Comparison of ENCODE assay signal across 24 cellular contexts in the genomic region with DNA sequence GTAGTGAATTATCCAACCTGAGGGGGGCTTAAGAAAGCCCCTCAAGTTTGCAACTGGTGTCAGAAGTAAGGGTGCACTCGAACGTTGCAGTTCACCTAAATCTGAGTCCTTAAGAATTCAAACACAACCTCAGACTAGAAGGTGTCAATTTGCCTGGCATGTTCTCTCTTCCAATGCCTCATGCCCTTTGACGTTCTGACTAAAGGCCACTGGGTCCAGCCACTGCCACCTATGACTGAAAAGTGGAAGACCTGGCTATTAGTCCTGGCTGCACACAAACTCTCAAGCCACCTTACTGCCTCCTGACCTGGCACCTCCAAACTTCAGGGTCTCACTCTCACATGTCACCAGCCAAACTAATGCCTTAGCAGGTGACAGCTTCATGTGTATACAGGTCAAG. TPM values are rescaled to one million over a fixed set of nuclear protein-coding genes. Genes with fewer than 3 reads are reported as not detected.
DNase-seq lines count a peak whose midpoint lies in the region; ATAC-seq, FAIRE-seq and TF ChIP-seq lines count a peak whose summit lies in the region.
"Had no signal": no experiment of that assay in that cellular context is flagged by ENCODE, and none has a peak within 500 bp of the region (broad histone marks: within the 10 kb centered on the region; RNA-seq: fewer than 3 reads in every experiment).

No MANE protein-coding gene starts in this region.

- H3K36me3 Mint-ChIP-seq in stimulated activated effector memory CD8-positive, alpha-beta T cell treated with anti-CD3 and anti-CD28 coated beads, Interleukin-12 subunit alpha, Interleukin-12 subunit beta, amount 100 ng/mL, for 72 hours: peaks cover 5% of the 10 kb centered on the region
- H3K36me3 Mint-ChIP-seq: CD4-positive, CD25-positive, alpha-beta regulatory T cell; CD8-positive, alpha-beta T cell had no signal

- peaks cover 27% of the 10 kb centered on the region for H3K4me1 Mint-ChIP-seq in stimulated activated effector memory CD8-positive, alpha-beta T cell treated with anti-CD3 and anti-CD28 coated beads, Interleukin-12 subunit alpha, Interleukin-12 subunit beta, amount 100 ng/mL, for 72 hours

- TF ChIP-seq RAD21 in liver (IDR thresholded peaks at IDR 0.05) (peak; percentile 33 to 35), HepG2 (CRISPR knock-in tag; IDR thresholded peaks at IDR 0.05) (no peak)

- 34% methylated on average over 3 of the region's 3 CpGs for WGBS in liver
- WGBS in HepG2 (ENCODE audit: low lambda C conversion rate): 28% methylated on average over 3 of the region's 3 CpGs
- WGBS in right lobe of liver (ENCODE audit: insufficient coverage, low coverage, low lambda C conversion rate, missing lambda C conversion rate): 16% methylated on average over 3 of the region's 3 CpGs

- DNase-seq in HepG2 (ENCODE audit: low spot score): no peak
- DNase-seq in right lobe of liver: peak in 1 of 3 donors; percentile 75
- DNase-seq in stimulated activated effector memory CD8-positive, alpha-beta T cell treated with anti-CD3 and anti-CD28 coated beads, Interleukin-12 subunit alpha, Interleukin-12 subunit beta, amount 100 ng/mL, for 72 hours (ENCODE audit: low spot score in 2 of 2): no peak
- DNase-seq in D721Med (ENCODE audit: insufficient read length, low spot score): no peak
- DNase-seq in NCI-H748 (lab: John Stamatoyannopoulos, UW; ENCODE audit: unreplicated experiment): no peak
- DNase-seq: Caco-2; CD4-positive, CD25-positive, alpha-beta regulatory T cell; CD8-positive, alpha-beta T cell; DMS 273 treated with DMSO at 0.1 percent for 48 hours; DMS79; EL; GDM1; H9 had no signal

- no peak for ATAC-seq in HepG2
- ATAC-seq in right lobe of liver: peak; percentile 47 to 70 (median 58)
- ATAC-seq in stimulated activated effector memory CD8-positive, alpha-beta T cell treated with anti-CD3 and anti-CD28 coated beads, Interleukin-12 subunit alpha, Interleukin-12 subunit beta, amount 100 ng/mL, for 72 hours: no peak
- no peak for ATAC-seq in HG02970 (IDR thresholded peaks at IDR 0.05; ENCODE audit: low FRiP score, unreplicated experiment)
- ATAC-seq: CD8-positive, alpha-beta T cell; GM12878; GM23338; HCT116 had no signal

- in situ Hi-C loops in HepG2 (cut with HindIII; ENCODE audit: extremely low pct_ligation_motif_present, low pct_unique_long_range_greater_than_20kb): no loop called here

- H3K4me2 ChIP-seq in HepG2 (ENCODE audit: low read depth, low read length): no peak overlapping the region
- H3K4me2 ChIP-seq: BLaER1, GM23338 had no signal

- H3K9ac ChIP-seq in liver (ENCODE audit: low read depth in 1 of 2, low read length in 2 of 2) (no peak overlapping the region), HepG2 (ENCODE audit: insufficient read depth, low read depth, low read length) (no peak overlapping the region)
- H3K9ac ChIP-seq: BLaER1 had no signal

- CTCF ChIA-PET in HepG2 (lab: Yijun Ruan, JAX; ENCODE audit: low intra/inter-chr PET ratio, low total read pairs): interaction anchor here (2.5 to 3.1 kb wide), 2 partner anchors 28 to 93 kb away, joined by 14 to 22 read pairs; no protein-coding TSS in a partner anchor

- H3K36me3 ChIP-seq in liver (ENCODE audit: control insufficient read depth in 4 of 4, insufficient read depth in 3 of 4, low read depth in 1 of 4, low read length in 3 of 4) (no peaks in the 10 kb centered on the region), HepG2 (replicated peaks in 1 of 2; ENCODE audit: control insufficient read depth in 1 of 2, insufficient read depth in 2 of 2, low read length in 2 of 2) (no peaks in the 10 kb centered on the region), right lobe of liver (no peaks in the 10 kb centered on the region)
- H3K36me3 ChIP-seq: BLaER1 had no signal

- H2AFZ ChIP-seq in HepG2 (ENCODE audit: low read length): no peak overlapping the region
- H2AFZ ChIP-seq: GM23338 had no signal

- FAIRE-seq in HepG2 (lab: Jason Lieb, UNC) (no peak), D721Med (lab: Jason Lieb, UNC) (no peak)
- FAIRE-seq: A204.1, GM12878, GM19239 had no signal

- TF ChIP-seq EP300 in HepG2 (IDR thresholded peaks at IDR 0.05; ENCODE audit: low read depth in 2 of 2, low read length in 2 of 2) (no peak), HepG2 (CRISPR knock-in tag; IDR thresholded peaks at IDR 0.05; ENCODE audit: borderline replicate concordance) (no peak)

- no peak for TF ChIP-seq CTCF in liver (IDR thresholded peaks at IDR 0.05; ENCODE audit: low read depth, low read length, missing input control)
- TF ChIP-seq CTCF in HepG2 (CRISPR knock-in tag; IDR thresholded peaks at IDR 0.05): no peak
- no peak for TF ChIP-seq CTCF in right lobe of liver (IDR thresholded peaks at IDR 0.05)
- TF ChIP-seq CTCF in D721Med (IDR thresholded peaks at IDR 0.05; ENCODE audit: insufficient read depth, missing control alignments): no peak

- no peaks in the 10 kb centered on the region for H3K9me3 ChIP-seq in liver (ENCODE audit: control insufficient read depth in 4 of 4, low read length in 3 of 4)
- no peaks in the 10 kb centered on the region for H3K9me3 ChIP-seq in HepG2 (ENCODE audit: low read length)
- no peaks in the 10 kb centered on the region for H3K9me3 ChIP-seq in right lobe of liver
- H3K9me3 ChIP-seq: BLaER1, Caco-2 had no signal

- H3K27ac ChIP-seq in liver (ENCODE audit: low read depth in 1 of 2, low read length in 2 of 2) (no peak overlapping the region), HepG2 (ENCODE audit: extremely low read length, insufficient read depth, low read length) (no peak overlapping the region), right lobe of liver (no peak overlapping the region)
- H3K27ac ChIP-seq: 22Rv1, BLaER1, C4-2B had no signal

- H3K27ac Mint-ChIP-seq in stimulated activated effector memory CD8-positive, alpha-beta T cell treated with anti-CD3 and anti-CD28 coated beads, Interleukin-12 subunit alpha, Interleukin-12 subunit beta, amount 100 ng/mL, for 72 hours: peak overlapping the region; percentile 54
- H3K27ac Mint-ChIP-seq: B cell; CD8-positive, alpha-beta T cell; GM23338; H9 had no signal

- intact Hi-C loops in HepG2 (cut with micrococcal nuclease; ENCODE audit: unreplicated experiment): no loop called here
- intact Hi-C loops in right lobe of liver (cut with DNase I): loop anchor here in 1 of 2 donors (10.0 kb wide), 1 partner anchor 91 kb away; no protein-coding TSS in a partner anchor

- H4K20me1 ChIP-seq in HepG2 (ENCODE audit: insufficient read depth, low read length): no peaks in the 10 kb centered on the region
- H4K20me1 ChIP-seq: BLaER1 had no signal

- H3K79me2 ChIP-seq in HepG2 (ENCODE audit: insufficient read depth, low read length): no peaks in the 10 kb centered on the region

- BruUV-seq in HepG2 (replicated peaks; lab: Mats Ljungman, UMichigan): no TSS peak

- H3K9me3 Mint-ChIP-seq in stimulated activated effector memory CD8-positive, alpha-beta T cell treated with anti-CD3 and anti-CD28 coated beads, Interleukin-12 subunit alpha, Interleukin-12 subunit beta, amount 100 ng/mL, for 72 hours: no peaks in the 10 kb centered on the region
- H3K9me3 Mint-ChIP-seq: CD4-positive, CD25-positive, alpha-beta regulatory T cell; CD8-positive, alpha-beta T cell had no signal

- H3K27me3 ChIP-seq in liver (ENCODE audit: control insufficient read depth in 4 of 4, insufficient read depth in 4 of 4, low read length in 3 of 4) (no peaks in the 10 kb centered on the region), HepG2 (ENCODE audit: control insufficient read depth in 1 of 2, insufficient read depth in 2 of 2, low read length in 2 of 2) (no peaks in the 10 kb centered on the region), right lobe of liver (no peaks in the 10 kb centered on the region)
- H3K27me3 ChIP-seq: BLaER1 had no signal

- H3K4me1 ChIP-seq in liver (ENCODE audit: control insufficient read depth in 4 of 4, insufficient read depth in 4 of 4, low read length in 3 of 4) (peaks cover 2 to 33% (median 23%) of the 10 kb centered on the region in 4 donors), HepG2 (ENCODE audit: insufficient read depth, low read length) (peaks cover 24% of the 10 kb centered on the region), right lobe of liver (peaks cover 0 to 30% (median 10%) of the 10 kb centered on the region in 4 donors)
- H3K4me1 ChIP-seq: Caco-2 had no signal

- no peak overlapping the region for H3K4me3 Mint-ChIP-seq in stimulated activated effector memory CD8-positive, alpha-beta T cell treated with anti-CD3 and anti-CD28 coated beads, Interleukin-12 subunit alpha, Interleukin-12 subunit beta, amount 100 ng/mL, for 72 hours
- H3K4me3 Mint-ChIP-seq: B cell; CD4-positive, CD25-positive, alpha-beta regulatory T cell; CD8-positive, alpha-beta T cell; GM23338; H9 had no signal

- no peak for TF ChIP-seq POLR2A in HepG2 (IDR thresholded peaks at IDR 0.05; ENCODE audit: insufficient read depth in 1 of 2, low read depth in 2 of 2, low read length in 2 of 2)
- TF ChIP-seq POLR2A in right lobe of liver (IDR thresholded peaks at IDR 0.05): no peak

- H3K4me3 ChIP-seq in liver (ENCODE audit: low read depth in 1 of 3, low read length in 3 of 3): no peak overlapping the region
- no peak overlapping the region for H3K4me3 ChIP-seq in HepG2 (replicated peaks in 1 of 3; ENCODE audit: insufficient read depth in 1 of 3, low read depth in 2 of 3, low read length in 3 of 3)
- H3K4me3 ChIP-seq in right lobe of liver: no peak overlapping the region
- H3K4me3 ChIP-seq: BLaER1, GM12878, GM23338 had no signal

- POLR2A ChIA-PET in HepG2 (lab: Yijun Ruan, JAX): no interaction called here

RNA-seq across cellular contexts. Expression of a gene that starts 8.0 kb away (rescaled TPM):
- 1 to 10 TPM; 1.5 to 2.3 TPM for total RNA-seq in liver
- polyA plus RNA-seq in liver: 1 to 10 TPM in 1 of 2 donors, under 1 TPM in 1; 0.59 to 2.2 TPM
- total RNA-seq in HepG2 (2016; rRNA removed; fragmentation: Illumina TruSeq; extraction: Trizol): 0.45 and 0.77 TPM in 2 replicates
- not detected in 2 replicates for total RNA-seq in HepG2 (2016; cell fraction: cytosol; rRNA removed; fragmentation: Illumina TruSeq; extraction: Trizol; ENCODE audit: low read depth)
- total RNA-seq in HepG2 (2016; cell fraction: insoluble cytoplasmic fraction; rRNA removed; fragmentation: Illumina TruSeq; extraction: Trizol): 0.54 and 0.76 TPM in 2 replicates
- 0.15 and 0.45 TPM in 2 replicates for total RNA-seq in HepG2 (2016; cell fraction: membrane; rRNA removed; fragmentation: Illumina TruSeq; extraction: Trizol)
- 0.78 and 0.91 TPM in 2 replicates for total RNA-seq in HepG2 (2016; cell fraction: nucleus; rRNA removed; fragmentation: Illumina TruSeq; extraction: Trizol)
- 2.8 and 4.9 TPM in 2 replicates for polyA plus RNA-seq in HepG2 (2011; rRNA removed)
- polyA plus RNA-seq in HepG2 (2011; cell fraction: cytosol; rRNA removed): 1.8 and 3.0 TPM in 2 replicates
- polyA plus RNA-seq in HepG2 (2011; cell fraction: nucleus; rRNA removed): 5.6 and 9.1 TPM in 2 replicates
- polyA plus RNA-seq in HepG2 (2012): 3.2 and 7.5 TPM in 2 replicates
- 0.06 and 0.10 TPM in 2 replicates for polyA plus RNA-seq in HepG2 (2016; cell fraction: cytosol; fragmentation: Illumina TruSeq; extraction: Trizol; ENCODE audit: low read depth)
- polyA plus RNA-seq in HepG2 (2016; cell fraction: insoluble cytoplasmic fraction; fragmentation: Illumina TruSeq; extraction: Trizol; ENCODE audit: low read depth): 0.57 and 0.62 TPM in 2 replicates
- polyA plus RNA-seq in HepG2 (2016; cell fraction: membrane; fragmentation: Illumina TruSeq; extraction: Trizol; ENCODE audit: low read depth): 0.11 and 0.16 TPM in 2 replicates
- 0.96 and 1.2 TPM in 2 replicates for polyA plus RNA-seq in HepG2 (2016; cell fraction: nucleus; fragmentation: Illumina TruSeq; extraction: Trizol; ENCODE audit: insufficient read depth, low read depth)
- 1.5 TPM in 1 of 2 replicates, not detected in the other for polyA minus RNA-seq in HepG2 (2011; rRNA and poly(A)+ RNA removed; ENCODE audit: low replicate concordance)
- polyA minus RNA-seq in HepG2 (2011; cell fraction: cytosol; rRNA and poly(A)+ RNA removed): 0.70 and 1.5 TPM in 2 replicates
- 0.90 and 2.7 TPM in 2 replicates for polyA minus RNA-seq in HepG2 (2011; cell fraction: nucleus; rRNA and poly(A)+ RNA removed)
- total RNA-seq in right lobe of liver: 1 to 10 TPM in 4 of 6 experiments, not detected in 2; 1.1 to 1.6 (median 1.4) TPM
- total RNA-seq: B cell; Caco-2; CD4-positive, CD25-positive, alpha-beta regulatory T cell; CD8-positive, alpha-beta T cell; GM12878; GM23338; H9 had no signal
- polyA plus RNA-seq: CD4-positive, CD25-positive, alpha-beta regulatory T cell; GM23338 had no signal

RNA-seq across cellular contexts. Expression of a gene that starts 33.0 kb away (rescaled TPM):
- 10 to 100 TPM; 11.4 to 34.5 TPM for total RNA-seq in liver
- 10 to 100 TPM in 1 of 2 donors, 1 to 10 TPM in 1; 7.2 to 12.2 TPM for polyA plus RNA-seq in liver
- 5.4 and 6.3 TPM in 2 replicates for total RNA-seq in HepG2 (2016; rRNA removed; fragmentation: Illumina TruSeq; extraction: Trizol)
- 0.71 and 1.1 TPM in 2 replicates for total RNA-seq in HepG2 (2016; cell fraction: cytosol; rRNA removed; fragmentation: Illumina TruSeq; extraction: Trizol; ENCODE audit: low read depth)
- 5.4 and 5.5 TPM in 2 replicates for total RNA-seq in HepG2 (2016; cell fraction: insoluble cytoplasmic fraction; rRNA removed; fragmentation: Illumina TruSeq; extraction: Trizol)
- 2.0 and 3.8 TPM in 2 replicates for total RNA-seq in HepG2 (2016; cell fraction: membrane; rRNA removed; fragmentation: Illumina TruSeq; extraction: Trizol)
- 2.5 and 4.5 TPM in 2 replicates for total RNA-seq in HepG2 (2016; cell fraction: nucleus; rRNA removed; fragmentation: Illumina TruSeq; extraction: Trizol)
- 3.8 and 5.8 TPM in 2 replicates for polyA plus RNA-seq in HepG2 (2011; rRNA removed)
- polyA plus RNA-seq in HepG2 (2011; cell fraction: cytosol; rRNA removed): 4.1 and 4.6 TPM in 2 replicates
- 4.0 and 5.0 TPM in 2 replicates for polyA plus RNA-seq in HepG2 (2011; cell fraction: nucleus; rRNA removed)
- 4.2 and 4.9 TPM in 2 replicates for polyA plus RNA-seq in HepG2 (2012)
- polyA plus RNA-seq in HepG2 (2016; cell fraction: cytosol; fragmentation: Illumina TruSeq; extraction: Trizol; ENCODE audit: low read depth): 0.36 and 0.58 TPM in 2 replicates
- 3.5 TPM in 2 replicates for polyA plus RNA-seq in HepG2 (2016; cell fraction: insoluble cytoplasmic fraction; fragmentation: Illumina TruSeq; extraction: Trizol; ENCODE audit: low read depth)
- polyA plus RNA-seq in HepG2 (2016; cell fraction: membrane; fragmentation: Illumina TruSeq; extraction: Trizol; ENCODE audit: low read depth): 1.4 and 1.9 TPM in 2 replicates
- 3.5 and 4.8 TPM in 2 replicates for polyA plus RNA-seq in HepG2 (2016; cell fraction: nucleus; fragmentation: Illumina TruSeq; extraction: Trizol; ENCODE audit: insufficient read depth, low read depth)
- 1.1 and 6.2 TPM in 2 replicates for polyA minus RNA-seq in HepG2 (2011; rRNA and poly(A)+ RNA removed; ENCODE audit: low replicate concordance)
- 2.2 and 2.3 TPM in 2 replicates for polyA minus RNA-seq in HepG2 (2011; cell fraction: cytosol; rRNA and poly(A)+ RNA removed)
- 2.4 and 7.7 TPM in 2 replicates for polyA minus RNA-seq in HepG2 (2011; cell fraction: nucleus; rRNA and poly(A)+ RNA removed)
- 10 to 100 TPM; 21.7 to 80.5 (median 30.2) TPM for total RNA-seq in right lobe of liver
- total RNA-seq: Caco-2, GM23338, H9 had no signal
- polyA plus RNA-seq: GM23338 had no signal

RNA-seq across cellular contexts. Expression of a gene that starts 45.8 kb away (rescaled TPM):
- total RNA-seq in liver: 10 to 100 TPM; 14.3 to 77.2 TPM
- polyA plus RNA-seq in liver: 10 to 100 TPM; 20.0 to 23.4 TPM
- 28.7 and 34.3 TPM in 2 replicates for total RNA-seq in HepG2 (2016; rRNA removed; fragmentation: Illumina TruSeq; extraction: Trizol)
- 2.5 and 3.6 TPM in 2 replicates for total RNA-seq in HepG2 (2016; cell fraction: cytosol; rRNA removed; fragmentation: Illumina TruSeq; extraction: Trizol; ENCODE audit: low read depth)
- total RNA-seq in HepG2 (2016; cell fraction: insoluble cytoplasmic fraction; rRNA removed; fragmentation: Illumina TruSeq; extraction: Trizol): 27.0 and 29.3 TPM in 2 replicates
- 8.2 and 9.0 TPM in 2 replicates for total RNA-seq in HepG2 (2016; cell fraction: membrane; rRNA removed; fragmentation: Illumina TruSeq; extraction: Trizol)
- 16.8 and 21.4 TPM in 2 replicates for total RNA-seq in HepG2 (2016; cell fraction: nucleus; rRNA removed; fragmentation: Illumina TruSeq; extraction: Trizol)
- 51.2 and 94.4 TPM in 2 replicates for polyA plus RNA-seq in HepG2 (2011; rRNA removed)
- 53.4 and 72.6 TPM in 2 replicates for polyA plus RNA-seq in HepG2 (2011; cell fraction: cytosol; rRNA removed)
- 195 and 245 TPM in 2 replicates for polyA plus RNA-seq in HepG2 (2011; cell fraction: nucleus; rRNA removed)
- 58.3 and 88.7 TPM in 2 replicates for polyA plus RNA-seq in HepG2 (2012)
- polyA plus RNA-seq in HepG2 (2016; cell fraction: cytosol; fragmentation: Illumina TruSeq; extraction: Trizol; ENCODE audit: low read depth): 1.8 TPM in 2 replicates
- polyA plus RNA-seq in HepG2 (2016; cell fraction: insoluble cytoplasmic fraction; fragmentation: Illumina TruSeq; extraction: Trizol; ENCODE audit: low read depth): 20.2 and 26.3 TPM in 2 replicates
- 4.4 and 5.1 TPM in 2 replicates for polyA plus RNA-seq in HepG2 (2016; cell fraction: membrane; fragmentation: Illumina TruSeq; extraction: Trizol; ENCODE audit: low read depth)
- polyA plus RNA-seq in HepG2 (2016; cell fraction: nucleus; fragmentation: Illumina TruSeq; extraction: Trizol; ENCODE audit: insufficient read depth, low read depth): 31.6 and 34.2 TPM in 2 replicates
- polyA minus RNA-seq in HepG2 (2011; rRNA and poly(A)+ RNA removed; ENCODE audit: low replicate concordance): 34.5 and 120 TPM in 2 replicates
- 39.4 and 67.2 TPM in 2 replicates for polyA minus RNA-seq in HepG2 (2011; cell fraction: cytosol; rRNA and poly(A)+ RNA removed)
- 44.7 and 77.3 TPM in 2 replicates for polyA minus RNA-seq in HepG2 (2011; cell fraction: nucleus; rRNA and poly(A)+ RNA removed)
- total RNA-seq in right lobe of liver: 100 to 1,000 TPM in 1 of 6 experiments, 10 to 100 TPM in 5; 40.8 to 121 (median 57.5) TPM

RNA-seq across cellular contexts. Expression of a gene that starts 59.4 kb away (rescaled TPM):
- total RNA-seq in liver (100 to 1,000 TPM in 1 of 2 donors, 1 to 10 TPM in 1; 7.7 to 129 TPM), HepG2 (2016; rRNA removed; fragmentation: Illumina TruSeq; extraction: Trizol) (11.2 and 20.3 TPM in 2 replicates), right lobe of liver (100 to 1,000 TPM in 5 of 6 experiments, 10 to 100 TPM in 1; 85.1 to 299 (median 119) TPM)
- polyA plus RNA-seq in liver (10 to 100 TPM; 57.7 to 61.3 TPM), HepG2 (2011; rRNA removed) (75.0 and 124 TPM in 2 replicates)
- 2.3 and 2.8 TPM in 2 replicates for total RNA-seq in HepG2 (2016; cell fraction: cytosol; rRNA removed; fragmentation: Illumina TruSeq; extraction: Trizol; ENCODE audit: low read depth)
- 10.1 and 20.9 TPM in 2 replicates for total RNA-seq in HepG2 (2016; cell fraction: insoluble cytoplasmic fraction; rRNA removed; fragmentation: Illumina TruSeq; extraction: Trizol)
- 3.2 and 3.4 TPM in 2 replicates for total RNA-seq in HepG2 (2016; cell fraction: membrane; rRNA removed; fragmentation: Illumina TruSeq; extraction: Trizol)
- total RNA-seq in HepG2 (2016; cell fraction: nucleus; rRNA removed; fragmentation: Illumina TruSeq; extraction: Trizol): 19.4 and 20.3 TPM in 2 replicates
- 57.2 and 84.6 TPM in 2 replicates for polyA plus RNA-seq in HepG2 (2011; cell fraction: cytosol; rRNA removed)
- 110 and 144 TPM in 2 replicates for polyA plus RNA-seq in HepG2 (2011; cell fraction: nucleus; rRNA removed)
- polyA plus RNA-seq in HepG2 (2012): 126 and 159 TPM in 2 replicates
- polyA plus RNA-seq in HepG2 (2016; cell fraction: cytosol; fragmentation: Illumina TruSeq; extraction: Trizol; ENCODE audit: low read depth): 2.5 and 2.9 TPM in 2 replicates
- 12.0 and 13.0 TPM in 2 replicates for polyA plus RNA-seq in HepG2 (2016; cell fraction: insoluble cytoplasmic fraction; fragmentation: Illumina TruSeq; extraction: Trizol; ENCODE audit: low read depth)
- 3.3 and 3.8 TPM in 2 replicates for polyA plus RNA-seq in HepG2 (2016; cell fraction: membrane; fragmentation: Illumina TruSeq; extraction: Trizol; ENCODE audit: low read depth)
- 37.3 and 42.3 TPM in 2 replicates for polyA plus RNA-seq in HepG2 (2016; cell fraction: nucleus; fragmentation: Illumina TruSeq; extraction: Trizol; ENCODE audit: insufficient read depth, low read depth)
- polyA minus RNA-seq in HepG2 (2011; rRNA and poly(A)+ RNA removed; ENCODE audit: low replicate concordance): 2.0 and 61.9 TPM in 2 replicates
- polyA minus RNA-seq in HepG2 (2011; cell fraction: cytosol; rRNA and poly(A)+ RNA removed): 61.5 and 88.3 TPM in 2 replicates
- 34.2 and 54.7 TPM in 2 replicates for polyA minus RNA-seq in HepG2 (2011; cell fraction: nucleus; rRNA and poly(A)+ RNA removed)
- total RNA-seq: GM23338, H9 had no signal

Comparison
In these comparisons a context has a peak if more than half of its experiments do, and no peak if none do; other contexts are left out.
1. ATAC-seq: peak in right lobe of liver (4 of 4); none in HepG2 (single experiment), stimulated activated effector memory CD8-positive, alpha-beta T cell treated with anti-CD3 and anti-CD28 coated beads, Interleukin-12 subunit alpha, Interleukin-12 subunit beta, amount 100 ng/mL, for 72 hours (single experiment) and HG02970 (single experiment).